In the genomic region with DNA sequence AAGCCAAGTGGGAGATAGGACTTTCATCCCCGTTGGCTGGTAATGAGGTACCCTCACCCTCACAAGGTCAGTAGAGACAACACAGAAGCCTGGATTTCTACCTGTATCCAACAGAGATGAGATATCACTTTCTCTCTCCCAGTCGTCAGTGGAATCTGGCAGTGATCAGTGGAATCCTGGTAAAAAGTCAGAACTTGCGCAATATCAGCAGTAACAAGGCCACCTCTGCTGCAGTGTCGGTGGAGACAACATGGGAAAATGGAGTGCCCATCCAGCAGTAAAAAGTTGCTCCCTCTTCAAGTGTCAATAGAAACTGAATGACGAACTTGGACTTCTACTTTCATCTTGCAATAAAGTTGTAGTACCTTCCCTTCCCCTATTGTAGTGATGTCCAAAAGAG, we compare ENCODE assay signal across 28 cellular contexts.
"Had no signal": no experiment of that assay in that cellular context is flagged by ENCODE, and none has a peak within 500 bp of the region (broad histone marks: within the 10 kb centered on the region; RNA-seq: fewer than 3 reads in every experiment).

No MANE protein-coding gene starts in this region.

- H3K36me3 ChIP-seq: neural progenitor cell, ovary, spleen, suprapubic skin, tibial artery, transverse colon, upper lobe of right lung, uterus had no signal

- H3K9ac ChIP-seq: neural progenitor cell, parathyroid adenoma had no signal

- H3K9me3 ChIP-seq: ovary, psoas muscle, spleen, testis, tibial artery, transverse colon, upper lobe of right lung, uterus had no signal

- H3K27ac ChIP-seq: neural progenitor cell, ovary, parathyroid adenoma, psoas muscle, skin epidermis, spleen, suprapubic skin, testis, tibial artery, transverse colon, upper lobe of right lung, uterus had no signal

- H3K27me3 ChIP-seq: neural progenitor cell, ovary, spleen, suprapubic skin, testis, tibial artery, transverse colon, upper lobe of right lung, uterus had no signal

- H3K4me1 ChIP-seq: neural progenitor cell, parathyroid adenoma, psoas muscle, spleen, suprapubic skin, testis, tibial artery, transverse colon, upper lobe of right lung, uterus had no signal

- H2AFZ ChIP-seq: neural progenitor cell, parathyroid adenoma had no signal

- H3K4me2 ChIP-seq: neural progenitor cell, smooth muscle cell had no signal

- DNase-seq: natural killer cell; occipital lobe; ovary; posterior cingulate gyrus; psoas muscle; right cardiac atrium; spleen; stimulated activated CD4-positive, alpha-beta T cell treated with anti-CD3 and anti-CD28 coated beads, Interleukin-12 subunit alpha, Interleukin-12 subunit beta, amount 100 ng/mL, for 4 hours; stimulated activated CD4-positive, alpha-beta T cell treated with anti-CD3 and anti-CD28 coated beads, Interleukin-1b, Interleukin-23, amount 100 ng/mL, for 48 hours; stimulated activated CD4-positive, alpha-beta T cell treated with anti-CD3 and anti-CD28 coated beads, Interleukin-4, amount 100 ng/mL, for 1 hour; stimulated activated CD4-positive, alpha-beta T cell treated with anti-CD3 and anti-CD28 coated beads, Interleukin-4, amount 100 ng/mL, for 4 hours; stimulated activated CD8-positive, alpha-beta memory T cell treated with anti-CD3 and anti-CD28 coated beads, Interleukin-4, amount 100 ng/mL, for 48 hours; stimulated activated naive CD4-positive, alpha-beta T cell; stimulated activated naive CD8-positive, alpha-beta T cell treated with anti-CD3 and anti-CD28 coated beads, Interleukin-15, amount 100 ng/mL, for 72 hours; stimulated activated naive CD8-positive, alpha-beta T cell treated with anti-CD3 and anti-CD28 coated beads, Interleukin-15, Interleukin-2, amounts not matched to agents 100 U/mL and 50 U/mL, for 24 hours; substantia nigra; testis; tibial artery; transverse colon; upper lobe of right lung; uterus had no signal

- H3K4me3 ChIP-seq: neural progenitor cell, ovary, psoas muscle, skin epidermis, smooth muscle cell, spleen, suprapubic skin, testis, tibial artery, transverse colon, upper lobe of right lung, uterus had no signal

- ATAC-seq: natural killer cell; psoas muscle; right cardiac atrium; sciatic nerve; stimulated activated memory B cell treated with anti-CD40 and anti-IgM and Interleukin-4, amounts not matched to agents 10 μg/mL and 1 μg/mL and 100 μg/mL, for 72 hours; stimulated activated naive CD8-positive, alpha-beta T cell treated with anti-CD3 and anti-CD28 coated beads, Interleukin-15, amount 100 ng/mL, for 72 hours; stimulated activated naive CD8-positive, alpha-beta T cell treated with anti-CD3 and anti-CD28 coated beads, Interleukin-15, Interleukin-2, amounts not matched to agents 100 U/mL and 50 U/mL, for 24 hours; upper lobe of right lung had no signal
